8 cellular contexts compared by ENCODE assay signal in genomic region chr1:86156571-86157455, GRCh38. TPM values are rescaled to one million over a fixed set of nuclear protein-coding genes. Genes with fewer than 3 reads are reported as not detected.
A peak's percentile ranks its signal among the peaks of the same experiment; 100 is the strongest.
DNase-seq lines count a peak whose midpoint lies in the region; ATAC-seq and TF ChIP-seq lines count a peak whose summit lies in the region.

Gene COL24A1 (minus strand): TSS chr1:86156772. CDS start chr1:86156396, 376 bp downstream.

- peaks cover 8 to 18% (median 14%) of the 10 kb centered on the region in 11 experiments; a peak in 19 of 22 replicates for H3K9me3 ChIP-seq in BLaER1 treated with 17β-estradiol and CSF1 and Interleukin-3, amounts not matched to agents 10 nM and 100 nM (replicated peaks in 1 of 11)
- H3K9me3 ChIP-seq in heart left ventricle (no peaks in the 10 kb centered on the region), ovary (no peaks in the 10 kb centered on the region)

- peak within 1 kb of the TSS in 7 of 11 experiments; percentile 8 to 72 (median 45); a peak in 8 of 22 replicates for H3K9ac ChIP-seq in BLaER1 treated with 17β-estradiol and CSF1 and Interleukin-3, amounts not matched to agents 10 nM and 100 nM

- 8 to 10% (median 9%) methylated on average over 44 to 52 of the region's 52 CpGs for WGBS in heart left ventricle, 4 donors
- WGBS in ovary, 3 donors: 8 to 10% (median 10%) methylated on average over 52 of the region's 52 CpGs

- peak; percentile 39 for ATAC-seq in activated CD8-positive, alpha-beta T cell treated with anti-CD3 and anti-CD28 coated beads for 36 hours
- ATAC-seq in heart left ventricle: peak; percentile 34 to 67 (median 58)
- no peak for ATAC-seq in HG02981 (IDR thresholded peaks at IDR 0.05; ENCODE audit: unreplicated experiment)

- H3K36me3 Mint-ChIP-seq in activated CD8-positive, alpha-beta T cell treated with anti-CD3 and anti-CD28 coated beads for 36 hours (ENCODE audit: low read depth): no peaks in the 10 kb centered on the region

- no peak for TF ChIP-seq POLR2A in heart left ventricle (IDR thresholded peaks at IDR 0.05)
- no peak for TF ChIP-seq POLR2A in ovary (IDR thresholded peaks at IDR 0.05)

- DNase-seq in HFF-Myc (ENCODE audit: extremely low read depth, low read depth) (no peak), heart left ventricle (peak; percentile 36 to 69 (median 50)), ovary (peak; percentile 16 to 63 (median 49)), HT-29 (ENCODE audit: low spot score) (no peak), middle frontal gyrus (ENCODE audit: extremely low spot score, low spot score) (no peak)
- peak; percentile 28 for DNase-seq in activated CD8-positive, alpha-beta T cell treated with anti-CD3 and anti-CD28 coated beads for 36 hours

- peaks cover 9 to 20% (median 14%) of the 10 kb centered on the region in 10 experiments; a peak in 19 of 20 replicates for H3K4me1 ChIP-seq in BLaER1 treated with 17β-estradiol and CSF1 and Interleukin-3, amounts not matched to agents 10 nM and 100 nM
- peaks cover 0 to 26% (median 5%) of the 10 kb centered on the region in 12 donors for H3K4me1 ChIP-seq in heart left ventricle
- peaks cover 7% of the 10 kb centered on the region for H3K4me1 ChIP-seq in ovary (ENCODE audit: insufficient read depth)

- peaks cover 32% of the 10 kb centered on the region for H3K27me3 Mint-ChIP-seq in activated CD8-positive, alpha-beta T cell treated with anti-CD3 and anti-CD28 coated beads for 36 hours

- peaks cover 9% of the 10 kb centered on the region for H3K4me1 Mint-ChIP-seq in activated CD8-positive, alpha-beta T cell treated with anti-CD3 and anti-CD28 coated beads for 36 hours (ENCODE audit: low read depth)

- H3K27ac ChIP-seq in BLaER1 treated with 17β-estradiol and CSF1 and Interleukin-3, amounts not matched to agents 10 nM and 100 nM: no peak within 1 kb of the TSS
- H3K27ac ChIP-seq in heart left ventricle (peak within 1 kb of the TSS in 7 of 12 donors; percentile 30 to 75 (median 63)), ovary (peak within 1 kb of the TSS in 1 of 2 donors; percentile 21)

- POLR2A ChIA-PET in activated CD8-positive, alpha-beta T cell treated with anti-CD3 and anti-CD28 coated beads for 36 hours (lab: Charles Lee): no interaction called here

- H3K9me3 Mint-ChIP-seq in activated CD8-positive, alpha-beta T cell treated with anti-CD3 and anti-CD28 coated beads for 36 hours: no peaks in the 10 kb centered on the region

- H3K27ac Mint-ChIP-seq in activated CD8-positive, alpha-beta T cell treated with anti-CD3 and anti-CD28 coated beads for 36 hours: no peak within 1 kb of the TSS

- peaks cover 35 to 48% (median 38%) of the 10 kb centered on the region in 11 experiments for H3K27me3 ChIP-seq in BLaER1 treated with 17β-estradiol and CSF1 and Interleukin-3, amounts not matched to agents 10 nM and 100 nM
- H3K27me3 ChIP-seq in heart left ventricle (peaks cover 3 to 46% (median 21%) of the 10 kb centered on the region in 9 donors), ovary (no peaks in the 10 kb centered on the region)

- TF ChIP-seq CTCF in HFF-Myc (IDR thresholded peaks at IDR 0.05; ENCODE audit: low read depth, low read length, missing control alignments): no peak
- no peak for TF ChIP-seq CTCF in activated CD8-positive, alpha-beta T cell treated with anti-CD3 and anti-CD28 coated beads for 36 hours (IDR thresholded peaks at IDR 0.05)
- TF ChIP-seq CTCF in heart left ventricle (IDR thresholded peaks at IDR 0.05): no peak
- TF ChIP-seq CTCF in ovary (IDR thresholded peaks at IDR 0.05): no peak

- CTCF ChIA-PET in activated CD8-positive, alpha-beta T cell treated with anti-CD3 and anti-CD28 coated beads for 36 hours (lab: Charles Lee): no interaction called here

- intact Hi-C loops in activated CD8-positive, alpha-beta T cell treated with anti-CD3 and anti-CD28 coated beads for 36 hours (cut with micrococcal nuclease): no loop called here
- intact Hi-C loops in heart left ventricle (cut with DNase I): no loop called here
- intact Hi-C loops in ovary (cut with DNase I): no loop called here

- H3K4me3 ChIP-seq in BLaER1 treated with 17β-estradiol and CSF1 and Interleukin-3, amounts not matched to agents 10 nM and 100 nM: peak within 1 kb of the TSS; percentile 44 to 64 (median 54)
- H3K4me3 ChIP-seq in HFF-Myc (replicated peaks; ENCODE audit: low read depth, low read length) (peak within 1 kb of the TSS; percentile 38), heart left ventricle (peak within 1 kb of the TSS; percentile 6 to 61 (median 44)), ovary (peak within 1 kb of the TSS; percentile 33)

- TF ChIP-seq EP300 in ovary (IDR thresholded peaks at IDR 0.05): no peak

- peak within 1 kb of the TSS; percentile 29 for H3K4me3 Mint-ChIP-seq in activated CD8-positive, alpha-beta T cell treated with anti-CD3 and anti-CD28 coated beads for 36 hours

- peak within 1 kb of the TSS; percentile 73 to 93 (median 86) for H3K4me2 ChIP-seq in BLaER1 treated with 17β-estradiol and CSF1 and Interleukin-3, amounts not matched to agents 10 nM and 100 nM

- no peaks in the 10 kb centered on the region for H4K20me1 ChIP-seq in BLaER1 treated with 17β-estradiol and CSF1 and Interleukin-3, amounts not matched to agents 10 nM and 100 nM

- no peaks in the 10 kb centered on the region for H3K36me3 ChIP-seq in BLaER1 treated with 17β-estradiol and CSF1 and Interleukin-3, amounts not matched to agents 10 nM and 100 nM
- H3K36me3 ChIP-seq in heart left ventricle: no peaks in the 10 kb centered on the region
- no peaks in the 10 kb centered on the region for H3K36me3 ChIP-seq in ovary

RNA-seq across cellular contexts. Expression of gene COL24A1, which starts in this region (rescaled TPM):
- not detected for total RNA-seq in activated CD8-positive, alpha-beta T cell treated with anti-CD3 and anti-CD28 coated beads for 36 hours
- total RNA-seq in heart left ventricle (1 to 10 TPM in 3 of 9 donors, under 1 TPM in 6; 0.16 to 2.8 (median 0.47) TPM), ovary (1 to 10 TPM in 3 of 7 donors, under 1 TPM in 4; 0.34 to 5.8 (median 0.74) TPM)
- polyA plus RNA-seq in heart left ventricle (under 1 TPM; 0.07 to 0.23 TPM), ovary (1 to 10 TPM in 1 of 2 donors, under 1 TPM in 1; 0.31 to 1.3 TPM)
- total RNA-seq in HT-29 (2014; rRNA removed; shearing (Covaris generic)): not detected in 2 replicates

Comparison
In these comparisons a context has a peak if more than half of its experiments do, and no peak if none do; other contexts are left out.
1. Peak in DNase-seq and ATAC-seq in activated CD8-positive, alpha-beta T cell treated with anti-CD3 and anti-CD28 coated beads for 36 hours; RNA of the gene not detected or under 1 TPM.
2. H3K27ac ChIP-seq: peak in heart left ventricle (7 of 12); none in BLaER1 treated with 17β-estradiol and CSF1 and Interleukin-3, amounts not matched to agents 10 nM and 100 nM (0 of 11).
3. DNase-seq: peak in heart left ventricle (5 of 5) and ovary (5 of 5); none in HFF-Myc (single experiment), HT-29 (single experiment) and middle frontal gyrus (single experiment).
4. Peak in every context shown above with its lines, with median percentiles within 50 percentile points of each other: H3K4me3 ChIP-seq.